Comparison of ENCODE assay signal across 15 cellular contexts in genomic region chr2:60410458-60411146, GRCh38.
DNase-seq lines count a peak whose midpoint lies in the region; ATAC-seq, FAIRE-seq and TF ChIP-seq lines count a peak whose summit lies in the region.
"Had no signal": no experiment of that assay in that cellular context is flagged by ENCODE, and none has a peak within 500 bp of the region (broad histone marks: within the 10 kb centered on the region; RNA-seq: fewer than 3 reads in every experiment).

No MANE protein-coding gene starts in this region.

- H3K9me3 Mint-ChIP-seq in H9 (peaks cover 2 to 3% of the 10 kb centered on the region in 2 experiments; a peak in 1 of 5 replicates), memory B cell (peaks cover 2% of the 10 kb centered on the region)
- peaks cover 4 to 7% of the 10 kb centered on the region in 2 donors for H3K9me3 Mint-ChIP-seq in stimulated activated naive B cell treated with anti-CD40 and anti-IgM and Interleukin-4, amounts not matched to agents 10 μg/mL and 1 μg/mL and 100 μg/mL, for 72 hours

- no peak overlapping the region for H3K56ac ChIP-seq in H9 (ENCODE audit: insufficient read length, low read depth, low read length)
- H3K56ac ChIP-seq in H1 (replicated peaks; ENCODE audit: insufficient read length, low read depth, low read length), result no peak overlapping the region

- no peak for TF ChIP-seq EP300 in H1 (IDR thresholded peaks at IDR 0.05; ENCODE audit: borderline replicate concordance in 1 of 2, low read depth in 2 of 2, low read length in 2 of 2)

- H4K91ac ChIP-seq in H9 (ENCODE audit: insufficient read length, low read depth, low read length), result no peak overlapping the region
- H4K91ac ChIP-seq in H1 (replicated peaks; ENCODE audit: insufficient read length, low read length), result peak overlapping the region; percentile 46

- H2BK5ac ChIP-seq in H9 (ENCODE audit: insufficient read length, low read length) (no peak overlapping the region), H1 (ENCODE audit: low read depth, low read length) (no peak overlapping the region)

- H4K5ac ChIP-seq in H9 (ENCODE audit: insufficient read length, low read depth, low read length) (no peak overlapping the region), H1 (ENCODE audit: insufficient read length, low read depth, low read length) (no peak overlapping the region)

- H3K23me2 ChIP-seq in H9 (ENCODE audit: insufficient read length, low read depth, low read length, poor library complexity, severe bottlenecking), result no peaks in the 10 kb centered on the region
- peaks cover 3% of the 10 kb centered on the region; the same call in 1 of the 2 replicates for H3K23me2 ChIP-seq in H1 (ENCODE audit: low read depth, low read length)

- H3K4me1 ChIP-seq in H9 (ENCODE audit: insufficient read depth, low read length), result peaks cover 3% of the 10 kb centered on the region; the same call in 1 of the 2 replicates
- H3K4me1 ChIP-seq in H1 (replicated peaks in 1 of 4; ENCODE audit: control insufficient read depth in 3 of 4, insufficient read depth in 4 of 4, low read length in 3 of 4), result peaks cover 4 to 17% (median 9%) of the 10 kb centered on the region in 4 experiments

- H2BK15ac ChIP-seq in H9 (ENCODE audit: low read depth, low read length) (no peak overlapping the region), H1 (ENCODE audit: low read length) (no peak overlapping the region)

- H4K20me1 ChIP-seq in H9 (ENCODE audit: control insufficient read depth, insufficient read depth, insufficient read length) (no peaks in the 10 kb centered on the region), H1 (replicated peaks in 1 of 2; ENCODE audit: control insufficient read depth in 1 of 2, insufficient read depth in 2 of 2, low read length in 2 of 2) (no peaks in the 10 kb centered on the region)

- CTCF ChIA-PET in H1 (lab: Charles Lee; ENCODE audit: partially characterized antibody), result interaction anchor here (1.2 to 1.6 kb wide), 2 partner anchors 29 to 36 kb away, joined by 3 to 7 read pairs; no protein-coding TSS in a partner anchor

- no peak overlapping the region for H3K9ac ChIP-seq in H9 (ENCODE audit: extremely low read depth, insufficient read length, low read length)
- no peak overlapping the region for H3K9ac ChIP-seq in H1 (replicated peaks in 1 of 4; ENCODE audit: extremely low read depth in 1 of 4, low read depth in 3 of 4, low read length in 3 of 4)

- no peak overlapping the region for H3K18ac ChIP-seq in H9 (ENCODE audit: insufficient read length, low read depth, low read length)
- peak overlapping the region; percentile 75; the same call in 1 of the 2 replicates for H3K18ac ChIP-seq in H1 (ENCODE audit: extremely low read depth, low read length)

- H2AK5ac ChIP-seq in H9 (ENCODE audit: insufficient read length, low read length), result no peak overlapping the region
- H2AK5ac ChIP-seq in H1 (ENCODE audit: low read depth, low read length), result no peak overlapping the region

- H3K79me1 ChIP-seq in H9 (ENCODE audit: insufficient read depth, low read depth, low read length, poor library complexity, severe bottlenecking) (no peaks in the 10 kb centered on the region), H1 (ENCODE audit: low read depth, low read length) (no peaks in the 10 kb centered on the region)

- FAIRE-seq in H1 (lab: Jason Lieb, UNC), result no peak
- FAIRE-seq: GM18507 had no signal

- H4K8ac ChIP-seq in H9 (replicated peaks; ENCODE audit: insufficient read length, low read depth, low read length), result no peak overlapping the region
- no peak overlapping the region for H4K8ac ChIP-seq in H1 (ENCODE audit: extremely low read depth, insufficient read depth, low read length)

- H2BK12ac ChIP-seq in H9 (ENCODE audit: insufficient read length, low read depth, low read length) (no peak overlapping the region), H1 (ENCODE audit: low read depth, low read length) (no peak overlapping the region)

- DNase-seq in H9 (peak; percentile 76), H1 (ENCODE audit: low read depth in 1 of 2, low spot score in 2 of 2) (peak in 1 of 2 experiments; percentile 57), memory B cell (ENCODE audit: low spot score in 2 of 2) (no peak)
- DNase-seq in stimulated activated naive B cell treated with anti-CD40 and anti-IgM and Interleukin-4, amounts not matched to agents 10 μg/mL and 1 μg/mL and 100 μg/mL, for 72 hours, result no peak
- no peak for DNase-seq in stimulated activated CD4-positive, alpha-beta T cell treated with anti-CD3 and anti-CD28 coated beads, Interleukin-4, amount 100 ng/mL, for 24 hours
- DNase-seq in activated effector memory CD4-positive, alpha-beta T cell treated with anti-CD3 and anti-CD28 coated beads, Interleukin-2, amount 50 U/mL, for 16 hours, result no peak
- DNase-seq: C1 segment of cervical spinal cord; KG1; NCI-H1092; NCI-H1694 treated with DMSO at 0.1 percent for 48 hours; NCI-H345; NCI-H69; NK-92 treated with Interleukin-12 subunit alpha and Interleukin-12 subunit beta, amount 100 ng/mL, for 24 hours had no signal

- H3K27ac Mint-ChIP-seq in H9, result no peak overlapping the region
- H3K27ac Mint-ChIP-seq in memory B cell, result peak overlapping the region; percentile 79
- peak overlapping the region; percentile 65 for H3K27ac Mint-ChIP-seq in stimulated activated naive B cell treated with anti-CD40 and anti-IgM and Interleukin-4, amounts not matched to agents 10 μg/mL and 1 μg/mL and 100 μg/mL, for 72 hours

- H3K4me3 Mint-ChIP-seq in H9, result peak overlapping the region in 1 of 2 experiments; percentile 43; a peak in 1 of 5 replicates
- H3K4me3 Mint-ChIP-seq in memory B cell, result peak overlapping the region; percentile 59
- H3K4me3 Mint-ChIP-seq in stimulated activated naive B cell treated with anti-CD40 and anti-IgM and Interleukin-4, amounts not matched to agents 10 μg/mL and 1 μg/mL and 100 μg/mL, for 72 hours, result peak overlapping the region; percentile 20 to 30

- H3K36me3 Mint-ChIP-seq in H9 (ENCODE audit: insufficient read depth in 1 of 3, low read depth in 3 of 3) (peaks cover 3 to 5% (median 5%) of the 10 kb centered on the region in 3 experiments; a peak in 6 of 7 replicates), memory B cell (no peaks in the 10 kb centered on the region)
- H3K36me3 Mint-ChIP-seq in stimulated activated naive B cell treated with anti-CD40 and anti-IgM and Interleukin-4, amounts not matched to agents 10 μg/mL and 1 μg/mL and 100 μg/mL, for 72 hours, result peaks cover 0 to 3% of the 10 kb centered on the region in 2 donors

- POLR2A ChIA-PET in H1 (lab: Charles Lee; ENCODE audit: partially characterized antibody), result no interaction called here

- peaks cover 1% of the 10 kb centered on the region; the same call in 1 of the 2 replicates for H3K27me3 ChIP-seq in H9 (ENCODE audit: insufficient read depth, low read length)
- H3K27me3 ChIP-seq in H1 (replicated peaks in 1 of 4; ENCODE audit: control insufficient read depth in 3 of 4, extremely low read depth in 1 of 4, insufficient read depth in 3 of 4, low read length in 3 of 4), result no peaks in the 10 kb centered on the region

- H3K23ac ChIP-seq in H9 (ENCODE audit: insufficient read length, low read depth, low read length), result no peak overlapping the region
- H3K23ac ChIP-seq in H1 (ENCODE audit: insufficient read length), result no peak overlapping the region

- H3K4me2 ChIP-seq in H9 (ENCODE audit: insufficient read depth, insufficient read length, low read length), result no peak overlapping the region
- peak overlapping the region; percentile 49 to 52 for H3K4me2 ChIP-seq in H1 (ENCODE audit: insufficient read depth in 1 of 2, low read depth in 2 of 2, low read length in 2 of 2)

- TF ChIP-seq CTCF in H9 (conservative IDR thresholded peaks at IDR 0.05) (no peak), H1 (IDR thresholded peaks at IDR 0.05; ENCODE audit: control extremely low read depth in 1 of 3, insufficient read depth in 1 of 3, low read depth in 1 of 3, low read length in 3 of 3) (no peak)

- H3K4ac ChIP-seq in H9 (ENCODE audit: low read depth, low read length) (no peak overlapping the region), H1 (replicated peaks; ENCODE audit: insufficient read length, low read depth, low read length) (no peak overlapping the region)

- no peak overlapping the region for H2BK20ac ChIP-seq in H9 (ENCODE audit: low read depth, low read length, poor library complexity, severe bottlenecking)
- peak overlapping the region; percentile 11; the same call in 1 of the 2 replicates for H2BK20ac ChIP-seq in H1 (ENCODE audit: low read length)

- no peak overlapping the region for H2AFZ ChIP-seq in H9 (ENCODE audit: low read length)
- peak overlapping the region; percentile 28 for H2AFZ ChIP-seq in H1 (ENCODE audit: low read length)

- no peak for TF ChIP-seq POLR2A in H1 (IDR thresholded peaks at IDR 0.05; ENCODE audit: control extremely low read depth in 1 of 2, low read depth in 2 of 2, low read length in 2 of 2)

- H3K27me3 Mint-ChIP-seq in H9 (ENCODE audit: low read depth), result peaks cover 14% of the 10 kb centered on the region
- H3K27me3 Mint-ChIP-seq in memory B cell, result no peaks in the 10 kb centered on the region
- no peaks in the 10 kb centered on the region for H3K27me3 Mint-ChIP-seq in stimulated activated naive B cell treated with anti-CD40 and anti-IgM and Interleukin-4, amounts not matched to agents 10 μg/mL and 1 μg/mL and 100 μg/mL, for 72 hours

- no peak for ATAC-seq in memory B cell (ENCODE audit: low read depth)
- ATAC-seq in stimulated activated naive B cell treated with anti-CD40 and anti-IgM and Interleukin-4, amounts not matched to agents 10 μg/mL and 1 μg/mL and 100 μg/mL, for 72 hours (replicated peaks), result no peak
- ATAC-seq in HG02973 (IDR thresholded peaks at IDR 0.05; ENCODE audit: unreplicated experiment), result no peak

- no peak overlapping the region for H3K4me3 ChIP-seq in H1 (ENCODE audit: extremely low read depth in 1 of 4, insufficient read depth in 2 of 4, low read depth in 3 of 4, low read length in 4 of 4)

- peaks cover 41 to 51% of the 10 kb centered on the region in 2 experiments for H3K4me1 Mint-ChIP-seq in H9
- H3K4me1 Mint-ChIP-seq in memory B cell, result peaks cover 57% of the 10 kb centered on the region
- peaks cover 71 to 99% of the 10 kb centered on the region in 2 donors for H3K4me1 Mint-ChIP-seq in stimulated activated naive B cell treated with anti-CD40 and anti-IgM and Interleukin-4, amounts not matched to agents 10 μg/mL and 1 μg/mL and 100 μg/mL, for 72 hours

- no peaks in the 10 kb centered on the region for H3K9me3 ChIP-seq in H9 (ENCODE audit: control insufficient read depth, low read depth, low read length)
- 0 out of 4 replicates have a peak, but pooled peaks cover 0 to 7% of the 10 kb centered on the region in 2 experiments for H3K9me3 ChIP-seq in H1 (ENCODE audit: insufficient read depth in 2 of 2, low read depth in 1 of 2, low read length in 1 of 2)

- H2BK120ac ChIP-seq in H9 (ENCODE audit: low read depth, low read length, poor library complexity, severe bottlenecking) (no peak overlapping the region), H1 (replicated peaks; ENCODE audit: low read depth, low read length) (no peak overlapping the region)

- no peaks in the 10 kb centered on the region for H3K79me2 ChIP-seq in H9 (ENCODE audit: insufficient read depth, low read length)
- no peaks in the 10 kb centered on the region for H3K79me2 ChIP-seq in H1 (ENCODE audit: control insufficient read depth in 1 of 2, insufficient read depth in 2 of 2, low read length in 2 of 2)

- no CpG with 5 or more reads among the region's 17 CpGs for WGBS in H9 (ENCODE audit: extremely low coverage, insufficient read length, low lambda C conversion rate)
- WGBS in H1 (ENCODE audit: extremely low coverage in 1 of 2, insufficient coverage in 1 of 2, insufficient read length in 1 of 2, insufficient replicate concordance in 2 of 2, low coverage in 1 of 2, low lambda C conversion rate in 2 of 2, missing lambda C conversion rate in 1 of 2), 2 experiments, result 52% methylated on average over 14 of the region's 17 CpGs; no CpG with 5 or more reads in 1 of the 2 experiments

- no peaks in the 10 kb centered on the region for H3K36me3 ChIP-seq in H1 (ENCODE audit: control insufficient read depth in 2 of 4, insufficient read depth in 4 of 4, low read length in 3 of 4)

- H3K14ac ChIP-seq in H9 (ENCODE audit: insufficient read depth, low read length), result no peak overlapping the region; the same call in 1 of the 2 replicates
- no peak overlapping the region for H3K14ac ChIP-seq in H1 (ENCODE audit: insufficient read length)

- H3T11ph ChIP-seq in H9 (ENCODE audit: low read length), result no peak overlapping the region

- no peak overlapping the region for H3K27ac ChIP-seq in H9 (ENCODE audit: insufficient read length, low read depth, low read length)
- no peak overlapping the region for H3K27ac ChIP-seq in H1 (ENCODE audit: low read depth, low read length)

- TF ChIP-seq RAD21 in H1 (IDR thresholded peaks at IDR 0.05 in 1 of 2, conservative IDR thresholded peaks at IDR 0.05 in 1 of 2; ENCODE audit: low read depth in 2 of 2, low read length in 2 of 2), result no peak

Comparison
In these comparisons a context has a peak if more than half of its experiments do, and no peak if none do; other contexts are left out.
1. H3K27ac Mint-ChIP-seq: peak in memory B cell (single experiment) and stimulated activated naive B cell treated with anti-CD40 and anti-IgM and Interleukin-4, amounts not matched to agents 10 μg/mL and 1 μg/mL and 100 μg/mL, for 72 hours (single experiment); none in H9 (0 of 3).